In the genomic region with DNA sequence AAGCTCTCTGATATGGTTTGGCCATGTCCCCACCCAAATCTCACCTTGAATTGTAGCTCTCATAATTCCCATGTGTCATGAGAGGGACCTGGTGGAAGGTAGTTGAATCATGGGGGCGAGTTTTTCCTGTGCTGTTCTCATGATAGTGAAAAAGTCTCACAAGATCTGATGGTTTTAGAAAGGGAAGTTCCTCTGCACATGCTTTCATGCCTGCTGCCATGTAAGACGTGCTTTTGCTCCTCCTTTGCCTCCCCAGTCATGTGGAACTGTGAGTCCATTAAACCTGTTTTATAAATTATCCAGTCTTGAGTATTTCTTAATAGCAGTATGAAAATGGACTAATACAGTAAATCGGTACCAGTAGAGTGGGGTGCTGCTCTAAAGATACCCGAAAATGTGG, we compare ENCODE assay signal across 6 cellular contexts.
"Had no signal": no experiment of that assay in that cellular context is flagged by ENCODE, and none has a peak within 500 bp of the region (broad histone marks: within the 10 kb centered on the region; RNA-seq: fewer than 3 reads in every experiment).

No MANE protein-coding gene starts in this region.

- ATAC-seq: GM23338 had no signal

- H3K4me3 ChIP-seq: GM23338 had no signal

- H3K27ac ChIP-seq: HL-60 had no signal

- DNase-seq: H9, HCEC 1CT, IMR-90, KBM-7 had no signal
